23 cellular contexts compared by ENCODE assay signal in genomic region chr10:11668847-11669610, GRCh38. TPM values are rescaled to one million over a fixed set of nuclear protein-coding genes. Genes with fewer than 3 reads are reported as not detected.
DNase-seq lines count a peak whose midpoint lies in the region; ATAC-seq, FAIRE-seq and TF ChIP-seq lines count a peak whose summit lies in the region.
"Had no signal": no experiment of that assay in that cellular context is flagged by ENCODE, and none has a peak within 500 bp of the region (broad histone marks: within the 10 kb centered on the region; RNA-seq: fewer than 3 reads in every experiment).

No MANE protein-coding gene starts in this region.

- H3K36me3 Mint-ChIP-seq in stimulated activated naive B cell treated with anti-CD40 and anti-IgM and Interleukin-4, amounts not matched to agents 10 μg/mL and 1 μg/mL and 100 μg/mL, for 72 hours: peaks cover 4 to 5% of the 10 kb centered on the region in 2 donors
- H3K36me3 Mint-ChIP-seq: natural killer cell treated with Interleukin-12 subunit alpha and Interleukin-12 subunit beta and Interleukin-15 and Interleukin-18, amount 100 ng/mL, for 72 hours had no signal

- WGBS in heart left ventricle, 4 donors: 78 to 86% (median 81%) methylated on average over 9 of the region's 9 CpGs

- no peak overlapping the region for H2AFZ ChIP-seq in OCI-LY1 (ENCODE audit: low read length)
- H2AFZ ChIP-seq in fibroblast of lung (ENCODE audit: low read length): peak overlapping the region; percentile 20

- H3K4me3 ChIP-seq in cardiac muscle cell (no peak overlapping the region), heart left ventricle (no peak overlapping the region), OCI-LY1 (ENCODE audit: low read depth, low read length, poor library complexity, severe bottlenecking) (peak overlapping the region; percentile 34), fibroblast of lung (replicated peaks in 1 of 4; ENCODE audit: control extremely low read depth in 1 of 4, insufficient read depth in 1 of 4, low read depth in 3 of 4, low read length in 4 of 4) (no peak overlapping the region), H7 (ENCODE audit: insufficient read depth, low read depth, low read length) (no peak overlapping the region)
- H3K4me3 ChIP-seq: MG63, skin epidermis had no signal

- H3K4me1 Mint-ChIP-seq in stimulated activated naive B cell treated with anti-CD40 and anti-IgM and Interleukin-4, amounts not matched to agents 10 μg/mL and 1 μg/mL and 100 μg/mL, for 72 hours: peaks cover 41 to 71% of the 10 kb centered on the region in 2 donors

- H3K27me3 Mint-ChIP-seq in stimulated activated naive B cell treated with anti-CD40 and anti-IgM and Interleukin-4, amounts not matched to agents 10 μg/mL and 1 μg/mL and 100 μg/mL, for 72 hours: no peaks in the 10 kb centered on the region

- TF ChIP-seq POLR2A in heart left ventricle (IDR thresholded peaks at IDR 0.05): no peak

- intact Hi-C loops in heart left ventricle (cut with DNase I): no loop called here

- H3K9ac ChIP-seq in OCI-LY1 (ENCODE audit: low read length) (peak overlapping the region; percentile 49; the same call in 1 of the 2 replicates), fibroblast of lung (ENCODE audit: insufficient read depth, low read length) (no peak overlapping the region)

- peaks cover 14% of the 10 kb centered on the region for H3K4me1 ChIP-seq in cardiac muscle cell (ENCODE audit: low read depth)
- H3K4me1 ChIP-seq in heart left ventricle: peaks cover 0 to 21% (median 0%) of the 10 kb centered on the region in 12 donors
- H3K4me1 ChIP-seq in OCI-LY1 (ENCODE audit: insufficient read depth, low read length, severe bottlenecking): peaks cover 59% of the 10 kb centered on the region
- H3K4me1 ChIP-seq in fibroblast of lung (ENCODE audit: control insufficient read depth, extremely low read depth, insufficient read depth, low read length): no peaks in the 10 kb centered on the region
- H3K4me1 ChIP-seq: foreskin keratinocyte had no signal

- peak overlapping the region in 1 of 2 donors; percentile 42 for H3K4me3 Mint-ChIP-seq in stimulated activated naive B cell treated with anti-CD40 and anti-IgM and Interleukin-4, amounts not matched to agents 10 μg/mL and 1 μg/mL and 100 μg/mL, for 72 hours
- H3K4me3 Mint-ChIP-seq: natural killer cell treated with Interleukin-12 subunit alpha and Interleukin-12 subunit beta and Interleukin-15 and Interleukin-18, amount 100 ng/mL, for 72 hours had no signal

- no peaks in the 10 kb centered on the region for H4K20me1 ChIP-seq in OCI-LY1 (ENCODE audit: insufficient read depth, low read length)
- no peaks in the 10 kb centered on the region for H4K20me1 ChIP-seq in fibroblast of lung (ENCODE audit: control insufficient read depth, extremely low read depth, insufficient read depth, low read length)

- H3K9me3 ChIP-seq in cardiac muscle cell (ENCODE audit: low read depth) (no peaks in the 10 kb centered on the region), heart left ventricle (no peaks in the 10 kb centered on the region), OCI-LY1 (ENCODE audit: low read length) (no peaks in the 10 kb centered on the region), fibroblast of lung (ENCODE audit: control insufficient read depth, insufficient read depth, low read depth, low read length) (no peaks in the 10 kb centered on the region)
- H3K9me3 ChIP-seq: MG63 had no signal

- ATAC-seq in heart left ventricle: no peak
- no peak for ATAC-seq in stimulated activated naive B cell treated with anti-CD40 and anti-IgM and Interleukin-4, amounts not matched to agents 10 μg/mL and 1 μg/mL and 100 μg/mL, for 72 hours (replicated peaks)
- no peak for ATAC-seq in GM19452 (IDR thresholded peaks at IDR 0.05; ENCODE audit: unreplicated experiment)
- ATAC-seq: foreskin keratinocyte; natural killer cell treated with Interleukin-12 subunit alpha and Interleukin-12 subunit beta and Interleukin-15 and Interleukin-18, amount 100 ng/mL, for 72 hours had no signal

- no peaks in the 10 kb centered on the region for H3F3A ChIP-seq in OCI-LY1 (ENCODE audit: insufficient read depth, low read length)

- peak overlapping the region; percentile 63 for H3K27ac Mint-ChIP-seq in stimulated activated naive B cell treated with anti-CD40 and anti-IgM and Interleukin-4, amounts not matched to agents 10 μg/mL and 1 μg/mL and 100 μg/mL, for 72 hours
- H3K27ac Mint-ChIP-seq: natural killer cell treated with Interleukin-12 subunit alpha and Interleukin-12 subunit beta and Interleukin-15 and Interleukin-18, amount 100 ng/mL, for 72 hours; progenitor cell of endocrine pancreas had no signal

- DNase-seq in cardiac muscle cell (ENCODE audit: low read depth in 1 of 2, low spot score in 1 of 2) (no peak), heart left ventricle (no peak), fibroblast of lung (ENCODE audit: low read depth in 2 of 2) (no peak), urothelium cell line (ENCODE audit: low spot score) (no peak), H7 (no peak)
- no peak for DNase-seq in stimulated activated naive B cell treated with anti-CD40 and anti-IgM and Interleukin-4, amounts not matched to agents 10 μg/mL and 1 μg/mL and 100 μg/mL, for 72 hours
- DNase-seq: activated CD4-positive, alpha-beta T cell treated with anti-CD3 and anti-CD28 coated beads for 1 hour; foreskin keratinocyte; GDM1; kidney; mesendoderm; MG63; NCI-H146; NCI-H2227 treated with DMSO at 0.1 percent for 48 hours; stimulated activated CD4-positive, alpha-beta T cell treated with anti-CD3 and anti-CD28 coated beads, Interleukin-4, amount 100 ng/mL, for 24 hours; T1000 had no signal

- H3K27me3 ChIP-seq in cardiac muscle cell (no peaks in the 10 kb centered on the region), heart left ventricle (peaks cover 0 to 3% (median 0%) of the 10 kb centered on the region in 9 donors), OCI-LY1 (ENCODE audit: insufficient read depth, low read length) (no peaks in the 10 kb centered on the region; the same call in 1 of the 2 replicates), fibroblast of lung (ENCODE audit: control insufficient read depth, insufficient read depth, low read length) (no peaks in the 10 kb centered on the region), H7 (ENCODE audit: control insufficient read depth, insufficient read depth, low read length) (no peaks in the 10 kb centered on the region)

- no peak for FAIRE-seq in urothelium cell line (lab: Jason Lieb, UNC)
- FAIRE-seq: bronchial epithelial cell, kidney had no signal

- peak overlapping the region; percentile 57 for H3K27ac ChIP-seq in cardiac muscle cell
- H3K27ac ChIP-seq in heart left ventricle: no peak overlapping the region
- H3K27ac ChIP-seq in OCI-LY1 (ENCODE audit: low read depth, low read length, poor library complexity, severe bottlenecking): peak overlapping the region; percentile 50
- H3K27ac ChIP-seq in fibroblast of lung (ENCODE audit: insufficient read depth, low read length): no peak overlapping the region
- H3K27ac ChIP-seq: epithelial cell of prostate, foreskin keratinocyte, skin epidermis had no signal

- H3K79me2 ChIP-seq in OCI-LY1 (ENCODE audit: insufficient read depth, low read length) (no peaks in the 10 kb centered on the region), fibroblast of lung (ENCODE audit: control insufficient read depth, insufficient read depth, low read length) (no peaks in the 10 kb centered on the region)

- H3K9me3 Mint-ChIP-seq in stimulated activated naive B cell treated with anti-CD40 and anti-IgM and Interleukin-4, amounts not matched to agents 10 μg/mL and 1 μg/mL and 100 μg/mL, for 72 hours: peaks cover 6 to 7% of the 10 kb centered on the region in 2 donors
- H3K9me3 Mint-ChIP-seq: natural killer cell treated with Interleukin-12 subunit alpha and Interleukin-12 subunit beta and Interleukin-15 and Interleukin-18, amount 100 ng/mL, for 72 hours had no signal

- no peaks in the 10 kb centered on the region for H3K9me2 ChIP-seq in OCI-LY1 (ENCODE audit: low read depth, low read length)

- peak overlapping the region; percentile 50 for H3K4me2 ChIP-seq in OCI-LY1 (ENCODE audit: low read length)
- peak overlapping the region; percentile 5 for H3K4me2 ChIP-seq in fibroblast of lung (ENCODE audit: extremely low read depth, insufficient read depth, low read length)

- H3K36me3 ChIP-seq in cardiac muscle cell (no peaks in the 10 kb centered on the region), heart left ventricle (no peaks in the 10 kb centered on the region), OCI-LY1 (ENCODE audit: insufficient read depth, low read length) (peaks cover 6% of the 10 kb centered on the region; the same call in 1 of the 2 replicates), fibroblast of lung (ENCODE audit: control insufficient read depth, insufficient read depth, low read length) (no peaks in the 10 kb centered on the region), H7 (replicated peaks; ENCODE audit: control insufficient read depth, insufficient read depth, low read length) (no peaks in the 10 kb centered on the region)
- H3K36me3 ChIP-seq: MG63 had no signal

- TF ChIP-seq CTCF in cardiac muscle cell (IDR thresholded peaks at IDR 0.05; ENCODE audit: low read depth, low read length) (no peak), heart left ventricle (IDR thresholded peaks at IDR 0.05) (no peak), OCI-LY1 (IDR thresholded peaks at IDR 0.05; ENCODE audit: low read length) (no peak), fibroblast of lung (conservative IDR thresholded peaks at IDR 0.05 in 1 of 2, IDR thresholded peaks at IDR 0.05 in 1 of 2; ENCODE audit: low read depth in 1 of 2, low read length in 2 of 2) (no peak)

RNA-seq across cellular contexts. Expression of gene USP6NL, which starts 57.6 kb away (rescaled TPM):
- total RNA-seq in cardiac muscle cell (21.2 and 25.4 TPM in 2 replicates), heart left ventricle (10 to 100 TPM in 3 of 9 donors, 1 to 10 TPM in 6; 5.7 to 12.2 (median 9.7) TPM), fibroblast of lung (8.7 and 8.9 TPM in 2 replicates)
- polyA plus RNA-seq in cardiac muscle cell (12.1 and 13.6 TPM in 2 replicates), heart left ventricle (1 to 10 TPM; 1.3 to 8.6 TPM), fibroblast of lung (13.0 and 13.4 TPM in 2 replicates)
- polyA plus RNA-seq in fibroblast of lung (2012): 10.9 and 11.4 TPM in 2 replicates
- 10.1 and 12.9 TPM in 2 replicates for polyA minus RNA-seq in fibroblast of lung (ENCODE audit: low replicate concordance)
- total RNA-seq in H7 (2014; rRNA removed; shearing (Covaris generic)): 15.9 and 18.2 TPM in 2 replicates

Comparison
In these comparisons a context has a peak if more than half of its experiments do, and no peak if none do; other contexts are left out.
1. H3K27ac ChIP-seq: peak in cardiac muscle cell (single experiment) and OCI-LY1 (single experiment); none in heart left ventricle (0 of 12) and fibroblast of lung (single experiment).